In genomic region chr13:97196340-97196739, GRCh38 we compare ENCODE assay signal across 24 cellular contexts. TPM values are rescaled to one million over a fixed set of nuclear protein-coding genes. Genes with fewer than 3 reads are reported as not detected.
DNase-seq lines count a peak whose midpoint lies in the region; ATAC-seq, FAIRE-seq and TF ChIP-seq lines count a peak whose summit lies in the region.
"Had no signal": no experiment of that assay in that cellular context is flagged by ENCODE, and none has a peak within 500 bp of the region (broad histone marks: within the 10 kb centered on the region; RNA-seq: fewer than 3 reads in every experiment).

No MANE protein-coding gene starts in this region.

- H3K36me3 ChIP-seq in HCT116 (ENCODE audit: control insufficient read depth in 1 of 2, insufficient read depth in 2 of 2, low read length in 2 of 2) (no peaks in the 10 kb centered on the region; a peak in 1 of 4 replicates), PC-9 (ENCODE audit: low read depth) (peaks cover 10% of the 10 kb centered on the region; the same call in 1 of the 2 replicates), mesendoderm (ENCODE audit: control insufficient read depth, insufficient read depth, low read length) (no peaks in the 10 kb centered on the region)
- H3K36me3 ChIP-seq: BLaER1 treated with 17β-estradiol and CSF1 and Interleukin-3, amounts not matched to agents 10 nM and 100 nM had no signal

- H4K20me1 ChIP-seq in HCT116 (ENCODE audit: insufficient read depth) = no peaks in the 10 kb centered on the region
- no peaks in the 10 kb centered on the region for H4K20me1 ChIP-seq in PC-9 (ENCODE audit: insufficient read depth)
- H4K20me1 ChIP-seq: BLaER1 treated with 17β-estradiol and CSF1 and Interleukin-3, amounts not matched to agents 10 nM and 100 nM had no signal

- no peak for FAIRE-seq in RCC 7860 (lab: Jason Lieb, UNC)
- FAIRE-seq: A549, D721Med, G401.6, GM12891, GM18507 had no signal

- peaks cover 3% of the 10 kb centered on the region for H3K27me3 Mint-ChIP-seq in WTC11 (ENCODE audit: low read depth)
- peaks cover 5% of the 10 kb centered on the region for H3K27me3 Mint-ChIP-seq in activated T-helper 1 cell treated with anti-CD3 and anti-CD28 coated beads, Interleukin-12 subunit alpha, Interleukin-12 subunit beta, Interleukin-2, Interleukin-4 antibody, amounts not matched to agents 30 ng/mL and 10 ng/mL and 1 ng/mL, durations not matched to agents 14 hours and 24 hours and 36 hours (ENCODE audit: insufficient read depth)
- H3K27me3 Mint-ChIP-seq: CD4-positive, alpha-beta T cell had no signal

- ATAC-seq in HCT116 (no peak), WTC11 (peak; percentile 61), HG03571 (IDR thresholded peaks at IDR 0.05; ENCODE audit: unreplicated experiment) (no peak), GM19328 (IDR thresholded peaks at IDR 0.05; ENCODE audit: unreplicated experiment) (no peak)
- ATAC-seq: A549; CD8-positive, alpha-beta T cell had no signal

- H3K27ac ChIP-seq in HCT116 (ENCODE audit: low read depth, low read length) (no peak overlapping the region), PC-9 (peak overlapping the region; percentile 44), mesendoderm (ENCODE audit: low read depth, low read length) (no peak overlapping the region)
- H3K27ac ChIP-seq: 22Rv1; A549; BLaER1 treated with 17β-estradiol and CSF1 and Interleukin-3, amounts not matched to agents 10 nM and 100 nM; C4-2B had no signal

- peaks cover 28% of the 10 kb centered on the region for H3F3A ChIP-seq in PC-9 (ENCODE audit: insufficient read depth, low read depth)

- H3K9me3 Mint-ChIP-seq in WTC11 = peaks cover 35% of the 10 kb centered on the region
- H3K9me3 Mint-ChIP-seq in activated T-helper 1 cell treated with anti-CD3 and anti-CD28 coated beads, Interleukin-12 subunit alpha, Interleukin-12 subunit beta, Interleukin-2, Interleukin-4 antibody, amounts not matched to agents 30 ng/mL and 10 ng/mL and 1 ng/mL, durations not matched to agents 14 hours and 24 hours and 36 hours = peaks cover 5% of the 10 kb centered on the region
- H3K9me3 Mint-ChIP-seq: CD4-positive, alpha-beta T cell; CD8-positive, alpha-beta T cell had no signal

- H3K23ac ChIP-seq in mesendoderm (ENCODE audit: low read length) = no peak overlapping the region

- H3K4ac ChIP-seq in mesendoderm (ENCODE audit: low read depth, low read length) = no peak overlapping the region

- H3K4me3 ChIP-seq in HCT116 (replicated peaks in 1 of 2; ENCODE audit: low read depth in 1 of 2, low read length in 2 of 2) (no peak overlapping the region), PC-9 (no peak overlapping the region), mesendoderm (ENCODE audit: low read length) (no peak overlapping the region)
- H3K4me3 ChIP-seq: A549; BLaER1 treated with 17β-estradiol and CSF1 and Interleukin-3, amounts not matched to agents 10 nM and 100 nM had no signal

- H2AFZ ChIP-seq in HCT116 (ENCODE audit: low read depth, low read length, poor library complexity, severe bottlenecking) (no peak overlapping the region), PC-9 (no peak overlapping the region)

- CTCF ChIA-PET in HCT116 (lab: Charles Lee) (no interaction called here), PC-9 (lab: Charles Lee) (no interaction called here), WTC11 (lab: Charles Lee) (interaction anchor here (1.6 kb wide), 1 partner anchor 86 kb away, joined by 3 read pairs; no protein-coding TSS in a partner anchor)

- H2BK5ac ChIP-seq in mesendoderm (ENCODE audit: low read length) = no peak overlapping the region

- H2AK5ac ChIP-seq in mesendoderm (ENCODE audit: low read length) = no peak overlapping the region

- no CpG with 5 or more reads among the region's 4 CpGs for WGBS in mesendoderm (ENCODE audit: extremely low coverage, insufficient coverage, low lambda C conversion rate)

- H3K9ac ChIP-seq in HCT116 (ENCODE audit: low read length) (no peak overlapping the region), mesendoderm (ENCODE audit: low read length) (no peak overlapping the region)
- H3K9ac ChIP-seq: BLaER1 treated with 17β-estradiol and CSF1 and Interleukin-3, amounts not matched to agents 10 nM and 100 nM had no signal

- no peak overlapping the region for H3K18ac ChIP-seq in mesendoderm (ENCODE audit: low read length)

- H3K79me2 ChIP-seq in HCT116 (ENCODE audit: insufficient read depth, low read length) = no peaks in the 10 kb centered on the region
- H3K79me2 ChIP-seq in PC-9 (ENCODE audit: low read depth) = 0 out of 2 replicates have a peak, but pooled peaks cover 7% of the 10 kb centered on the region
- H3K79me2 ChIP-seq in mesendoderm (ENCODE audit: control insufficient read depth, insufficient read depth, low read length) = no peaks in the 10 kb centered on the region

- no peak overlapping the region for H3K27ac Mint-ChIP-seq in WTC11
- no peak overlapping the region for H3K27ac Mint-ChIP-seq in activated T-helper 1 cell treated with anti-CD3 and anti-CD28 coated beads, Interleukin-12 subunit alpha, Interleukin-12 subunit beta, Interleukin-2, Interleukin-4 antibody, amounts not matched to agents 30 ng/mL and 10 ng/mL and 1 ng/mL, durations not matched to agents 14 hours and 24 hours and 36 hours
- H3K27ac Mint-ChIP-seq: B cell; CD4-positive, alpha-beta T cell; CD8-positive, alpha-beta T cell had no signal

- H3K9me2 ChIP-seq in HCT116 (ENCODE audit: insufficient read depth) = no peaks in the 10 kb centered on the region
- H3K9me2 ChIP-seq in PC-9 (ENCODE audit: insufficient read depth) = no peaks in the 10 kb centered on the region

- POLR2A ChIA-PET in HCT116 (lab: Charles Lee) = no interaction called here
- POLR2A ChIA-PET in PC-9 (lab: Charles Lee; ENCODE audit: unreplicated experiment) = interaction anchor here (0.6 to 0.7 kb wide), 2 partner anchors 28 to 54 kb away, joined by 3 read pairs; no protein-coding TSS in a partner anchor
- POLR2A ChIA-PET in WTC11 (lab: Charles Lee) = no interaction called here

- H4K5ac ChIP-seq in mesendoderm (ENCODE audit: low read length) = no peak overlapping the region

- H3K4me3 Mint-ChIP-seq in WTC11 = no peak overlapping the region
- no peak overlapping the region for H3K4me3 Mint-ChIP-seq in activated T-helper 1 cell treated with anti-CD3 and anti-CD28 coated beads, Interleukin-12 subunit alpha, Interleukin-12 subunit beta, Interleukin-2, Interleukin-4 antibody, amounts not matched to agents 30 ng/mL and 10 ng/mL and 1 ng/mL, durations not matched to agents 14 hours and 24 hours and 36 hours
- H3K4me3 Mint-ChIP-seq: B cell; CD4-positive, alpha-beta T cell; CD8-positive, alpha-beta T cell had no signal

- TF ChIP-seq CTCF in HCT116 (IDR thresholded peaks at IDR 0.05 in 2 of 3, conservative IDR thresholded peaks at IDR 0.05 in 1 of 3; ENCODE audit: borderline replicate concordance in 1 of 3, insufficient read depth in 1 of 3, low read depth in 2 of 3, low read length in 2 of 3) (no peak), PC-9 (conservative IDR thresholded peaks at IDR 0.05) (no peak), WTC11 (IDR thresholded peaks at IDR 0.05) (no peak)

- no peak overlapping the region for H3K56ac ChIP-seq in mesendoderm (ENCODE audit: low read length)

- RAD21 ChIA-PET in HCT116 (lab: Charles Lee; ENCODE audit: low non-redundant PET in 1 of 2, low total read pairs in 2 of 2, uncharacterized antibody in 2 of 2, unreplicated experiment in 2 of 2) = no interaction called here

- TF ChIP-seq RAD21 in HCT116 (IDR thresholded peaks at IDR 0.05; ENCODE audit: low read depth) = no peak

- intact Hi-C loops in HCT116 (cut with micrococcal nuclease) = no loop called here
- intact Hi-C loops in PC-9 (cut with micrococcal nuclease; ENCODE audit: unreplicated experiment) = no loop called here
- intact Hi-C loops in activated T-helper 1 cell treated with anti-CD3 and anti-CD28 coated beads, Interleukin-12 subunit alpha, Interleukin-12 subunit beta, Interleukin-2, Interleukin-4 antibody, amounts not matched to agents 30 ng/mL and 10 ng/mL and 1 ng/mL, durations not matched to agents 14 hours and 24 hours and 36 hours (cut with micrococcal nuclease) = no loop called here

- H3K36me3 Mint-ChIP-seq in WTC11 = no peaks in the 10 kb centered on the region
- H3K36me3 Mint-ChIP-seq in activated T-helper 1 cell treated with anti-CD3 and anti-CD28 coated beads, Interleukin-12 subunit alpha, Interleukin-12 subunit beta, Interleukin-2, Interleukin-4 antibody, amounts not matched to agents 30 ng/mL and 10 ng/mL and 1 ng/mL, durations not matched to agents 14 hours and 24 hours and 36 hours (ENCODE audit: low read depth) = no peaks in the 10 kb centered on the region
- H3K36me3 Mint-ChIP-seq: CD8-positive, alpha-beta T cell had no signal

- no peak for TF ChIP-seq POLR2A in HCT116 (IDR thresholded peaks at IDR 0.05; ENCODE audit: borderline replicate concordance, extremely low read depth, insufficient read depth, insufficient read length)

- H3K4me2 ChIP-seq in HCT116 (ENCODE audit: low read length) (0 out of 2 replicates have a peak overlapping the region, but pooled peaks have one; percentile 10), PC-9 (0 out of 2 replicates have a peak overlapping the region, but pooled peaks have one; percentile 4), mesendoderm (ENCODE audit: low read length) (no peak overlapping the region)
- H3K4me2 ChIP-seq: A549; BLaER1 treated with 17β-estradiol and CSF1 and Interleukin-3, amounts not matched to agents 10 nM and 100 nM had no signal

- no peak overlapping the region for H4K8ac ChIP-seq in mesendoderm (ENCODE audit: low read depth, low read length)

- H3K4me1 Mint-ChIP-seq in WTC11 = peaks cover 31% of the 10 kb centered on the region
- no peaks in the 10 kb centered on the region for H3K4me1 Mint-ChIP-seq in activated T-helper 1 cell treated with anti-CD3 and anti-CD28 coated beads, Interleukin-12 subunit alpha, Interleukin-12 subunit beta, Interleukin-2, Interleukin-4 antibody, amounts not matched to agents 30 ng/mL and 10 ng/mL and 1 ng/mL, durations not matched to agents 14 hours and 24 hours and 36 hours (ENCODE audit: low read depth)
- H3K4me1 Mint-ChIP-seq: B cell had no signal

- H2BK15ac ChIP-seq in mesendoderm (replicated peaks; ENCODE audit: low read depth) = no peak overlapping the region

- H3K4me1 ChIP-seq in HCT116 (ENCODE audit: control insufficient read depth in 1 of 2, insufficient read depth in 2 of 2, low read length in 2 of 2) (peaks cover 21 to 57% of the 10 kb centered on the region in 2 experiments), PC-9 (replicated peaks; ENCODE audit: insufficient read depth) (peaks cover 68% of the 10 kb centered on the region), mesendoderm (ENCODE audit: control insufficient read depth, low read depth, low read length) (peaks cover 13% of the 10 kb centered on the region)
- H3K4me1 ChIP-seq: A549 had no signal

- H3K79me1 ChIP-seq in mesendoderm (ENCODE audit: low read length) = no peaks in the 10 kb centered on the region

- no TSS peak for BruUV-seq in HCT116 (replicated peaks; lab: Mats Ljungman, UMichigan)
- BruUV-seq in PC-9 (replicated peaks; lab: Mats Ljungman, UMichigan) = no TSS peak

- no peaks in the 10 kb centered on the region for H3K9me3 ChIP-seq in HCT116 (ENCODE audit: control insufficient read depth in 1 of 2, insufficient read depth in 1 of 2, low read depth in 1 of 2, low read length in 2 of 2)
- 0 out of 2 replicates have a peak, but pooled peaks cover 7% of the 10 kb centered on the region for H3K9me3 ChIP-seq in PC-9 (ENCODE audit: insufficient read depth, low read depth)
- H3K9me3 ChIP-seq: A549, Caco-2 had no signal

- H2BK120ac ChIP-seq in mesendoderm (ENCODE audit: low read depth, low read length) = no peak overlapping the region

- H3K27me3 ChIP-seq in HCT116 (ENCODE audit: insufficient read depth, low read length) = no peaks in the 10 kb centered on the region
- H3K27me3 ChIP-seq in PC-9 (ENCODE audit: insufficient read depth, low read depth) = no peaks in the 10 kb centered on the region
- H3K27me3 ChIP-seq in mesendoderm (ENCODE audit: insufficient read depth, low read length, poor library complexity) = no peaks in the 10 kb centered on the region
- H3K27me3 ChIP-seq: BLaER1 treated with 17β-estradiol and CSF1 and Interleukin-3, amounts not matched to agents 10 nM and 100 nM had no signal

- DNase-seq in HCT116 (ENCODE audit: low read depth, low spot score) (no peak), PC-9 (no peak), WTC11 (ENCODE audit: low spot score) (no peak), mesendoderm (peak; percentile 57), RCC 7860 (ENCODE audit: low spot score) (no peak)
- no peak for DNase-seq in activated T-helper 1 cell treated with anti-CD3 and anti-CD28 coated beads, Interleukin-12 subunit alpha, Interleukin-12 subunit beta, Interleukin-2, Interleukin-4 antibody, amounts not matched to agents 30 ng/mL and 10 ng/mL and 1 ng/mL, durations not matched to agents 14 hours and 24 hours and 36 hours (ENCODE audit: low spot score)
- DNase-seq: AML-193; Caco-2; Calu3; CD4-positive, alpha-beta T cell; CD8-positive, alpha-beta T cell; DMS79 treated with DMSO at 0.1 percent for 48 hours; GF-D8 had no signal

RNA-seq across cellular contexts. Expression of gene MBNL2, which starts 25.8 kb away (rescaled TPM):
- total RNA-seq in HCT116 (2021; ENCODE audit: unreplicated experiment) = 73.9 TPM
- polyA plus RNA-seq in HCT116 (2012) = 40.8 and 43.6 TPM in 2 replicates
- total RNA-seq in PC-9 (2021) = 57.7 and 91.3 TPM in 2 replicates
- 0.85 to 1.9 TPM (median 1.7 TPM) in 3 replicates for total RNA-seq in WTC11 (2021)
- polyA plus RNA-seq in mesendoderm (2013, experiment 1 of 2) = 2.0 TPM
- polyA plus RNA-seq in mesendoderm (2013, experiment 2 of 2) = 2.2 TPM
- total RNA-seq in activated T-helper 1 cell treated with anti-CD3 and anti-CD28 coated beads, Interleukin-12 subunit alpha, Interleukin-12 subunit beta, Interleukin-2, Interleukin-4 antibody, amounts not matched to agents 30 ng/mL and 10 ng/mL and 1 ng/mL, durations not matched to agents 14 hours and 24 hours and 36 hours = 20.7 and 24.2 TPM in 2 replicates
